18 cellular contexts compared by ENCODE assay signal in the genomic region with DNA sequence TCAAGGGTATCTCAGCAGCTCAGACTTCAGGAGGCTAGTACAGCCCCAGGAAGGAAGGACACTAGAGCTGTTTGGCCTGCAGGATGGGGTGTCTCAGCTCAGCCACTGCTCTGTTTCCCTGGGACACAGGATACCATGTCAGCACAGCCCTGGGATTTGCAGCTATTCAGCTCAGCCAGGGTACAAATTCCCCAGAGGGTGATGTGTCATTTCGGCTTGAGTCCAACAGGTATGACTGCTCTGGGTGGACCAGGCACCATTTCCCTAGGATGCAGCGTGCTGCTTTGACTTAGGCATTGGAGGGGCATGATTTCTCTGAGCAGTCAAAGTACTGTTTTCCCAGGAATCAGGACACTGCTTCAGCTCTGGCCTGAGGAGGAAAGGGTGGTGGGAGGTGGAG.
A peak's percentile ranks its signal among the peaks of the same experiment; 100 is the strongest.
DNase-seq lines count a peak whose midpoint lies in the region; ATAC-seq, FAIRE-seq and TF ChIP-seq lines count a peak whose summit lies in the region.
"Had no signal": no experiment of that assay in that cellular context is flagged by ENCODE, and none has a peak within 500 bp of the region (broad histone marks: within the 10 kb centered on the region; RNA-seq: fewer than 3 reads in every experiment).

No MANE protein-coding gene starts in this region.

- WGBS in K562 (ENCODE audit: insufficient coverage, low coverage, missing lambda C conversion rate), result 0% methylated on average over 2 of the region's 2 CpGs
- 100% methylated on average over 1 of the region's 2 CpGs for WGBS in right lobe of liver (ENCODE audit: insufficient coverage, low coverage, low lambda C conversion rate, missing lambda C conversion rate)

- H3K79me2 ChIP-seq in K562 (ENCODE audit: control insufficient read depth, insufficient read depth, low read length), result no peaks in the 10 kb centered on the region

- no peaks in the 10 kb centered on the region for H4K20me1 ChIP-seq in K562 (replicated peaks; ENCODE audit: control insufficient read depth, insufficient read depth, low read length)

- H3K4me3 ChIP-seq in K562 (no peak overlapping the region), right lobe of liver (no peak overlapping the region), lower lobe of right lung (no peak overlapping the region)
- H3K4me3 ChIP-seq: GM12878 had no signal

- H2AFZ ChIP-seq in K562 (ENCODE audit: low read depth, low read length), result no peak overlapping the region

- intact Hi-C loops in K562 (cut with micrococcal nuclease), result no loop called here
- intact Hi-C loops in right lobe of liver (cut with DNase I), result no loop called here
- intact Hi-C loops in lower lobe of right lung (cut with DNase I), result no loop called here

- TF ChIP-seq RAD21 in K562 (CRISPR knock-in tag; conservative IDR thresholded peaks at IDR 0.05 in 1 of 2, IDR thresholded peaks at IDR 0.05 in 1 of 2), result no peak

- H3K4me1 ChIP-seq in K562 (replicated peaks in 1 of 2; ENCODE audit: control insufficient read depth in 2 of 2, insufficient read depth in 2 of 2, low read length in 2 of 2) (no peaks in the 10 kb centered on the region), foreskin keratinocyte (no peaks in the 10 kb centered on the region), right lobe of liver (no peaks in the 10 kb centered on the region), lower lobe of right lung (no peaks in the 10 kb centered on the region)

- H3K9me3 ChIP-seq in K562 (replicated peaks; ENCODE audit: control insufficient read depth, insufficient read depth, low read depth, low read length) (no peaks in the 10 kb centered on the region), right lobe of liver (no peaks in the 10 kb centered on the region), lower lobe of right lung (no peaks in the 10 kb centered on the region)

- TF ChIP-seq CTCF in K562 (IDR thresholded peaks at IDR 0.05 in 2 of 3, conservative IDR thresholded peaks at IDR 0.05 in 1 of 3; ENCODE audit: insufficient read depth in 2 of 3, low read depth in 1 of 3, low read length in 3 of 3) (no peak), foreskin keratinocyte (conservative IDR thresholded peaks at IDR 0.05) (no peak), right lobe of liver (IDR thresholded peaks at IDR 0.05) (no peak), lower lobe of right lung (IDR thresholded peaks at IDR 0.05) (no peak)

- TF ChIP-seq EP300 in K562 (IDR thresholded peaks at IDR 0.05; ENCODE audit: low read length), result no peak

- no peak overlapping the region for H3K9ac ChIP-seq in K562 (ENCODE audit: insufficient read depth in 1 of 2, low read depth in 2 of 2, low read length in 2 of 2)

- CTCF ChIA-PET in K562 (lab: Yijun Ruan, JAX; ENCODE audit: low intra/inter-chr PET ratio), result no interaction called here

- no peak for TF ChIP-seq POLR2A in K562 (conservative IDR thresholded peaks at IDR 0.05)
- no peak for TF ChIP-seq POLR2A in right lobe of liver (IDR thresholded peaks at IDR 0.05)

- POLR2A ChIA-PET in K562 (lab: Yijun Ruan, JAX), result interaction anchor here (0.6 kb wide), 1 partner anchor 174 kb away, joined by 4 read pairs; no protein-coding TSS in a partner anchor

- BruUV-seq in K562 (replicated peaks; lab: Mats Ljungman, UMichigan), result no TSS peak

- peak; percentile 2 for DNase-seq in ACHN
- DNase-seq in ELR (ENCODE audit: low read depth), result peak; percentile 20
- DNase-seq in K562 (ENCODE audit: extremely low read depth in 1 of 4, low spot score in 3 of 4), result no peak
- DNase-seq in foreskin keratinocyte, result peak; percentile 43 to 86
- DNase-seq in right lobe of liver, result no peak
- no peak for DNase-seq in lower lobe of right lung
- DNase-seq in DMS53 treated with DMSO at 0.1 percent for 48 hours (lab: John Stamatoyannopoulos, UW; ENCODE audit: unreplicated experiment), result no peak
- DNase-seq in stimulated activated CD4-positive, alpha-beta T cell treated with anti-CD3 and anti-CD28 coated beads, Interleukin-15, amount 100 ng/mL, for 24 hours, result no peak
- DNase-seq: 8988T; C1 segment of cervical spinal cord; CD4-positive, CD25-positive, alpha-beta regulatory T cell; CD8-positive, alpha-beta memory T cell; COR-L47; DMS79; H9 had no signal

- no peak overlapping the region for H3K27ac ChIP-seq in K562 (ENCODE audit: extremely low read depth, low read depth, low read length)
- H3K27ac ChIP-seq in foreskin keratinocyte, result no peak overlapping the region
- no peak overlapping the region for H3K27ac ChIP-seq in right lobe of liver
- H3K27ac ChIP-seq in lower lobe of right lung, result no peak overlapping the region

- H3K4me2 ChIP-seq in K562 (ENCODE audit: insufficient read depth, low read length), result no peak overlapping the region

- in situ Hi-C loops in ACHN (cut with HindIII; ENCODE audit: low pct_ligation_motif_present, low pct_unique_long_range_greater_than_20kb, low sequenced_read_pairs), result no loop called here
- in situ Hi-C loops in K562 (cut with MboI), result no loop called here

- no peaks in the 10 kb centered on the region for H3K36me3 ChIP-seq in K562 (ENCODE audit: control insufficient read depth, insufficient read depth, low read length)
- H3K36me3 ChIP-seq in right lobe of liver, result no peaks in the 10 kb centered on the region
- H3K36me3 ChIP-seq in lower lobe of right lung, result no peaks in the 10 kb centered on the region

- FAIRE-seq in K562 (lab: Jason Lieb, UNC), result no peak
- FAIRE-seq: D721Med, GM12878, H1 had no signal

- H3K27me3 ChIP-seq in K562 (ENCODE audit: control insufficient read depth in 2 of 2, insufficient read depth in 2 of 2, low read length in 2 of 2) (no peaks in the 10 kb centered on the region), foreskin keratinocyte (no peaks in the 10 kb centered on the region), right lobe of liver (no peaks in the 10 kb centered on the region), lower lobe of right lung (ENCODE audit: low read depth) (no peaks in the 10 kb centered on the region)

- no peak for ATAC-seq in K562
- ATAC-seq in foreskin keratinocyte, result peak; percentile 52
- no peak for ATAC-seq in right lobe of liver
- ATAC-seq in lower lobe of right lung, result no peak
- ATAC-seq: GM12878 had no signal

- no peaks in the 10 kb centered on the region for H3K9me1 ChIP-seq in K562 (ENCODE audit: control insufficient read depth, insufficient read depth, low read length)

TF ChIP-seq in K562, 482 proteins besides CTCF, POLR2A, EP300 and RAD21:
- TF ChIP-seq NFIC (IDR thresholded peaks at IDR 0.05) (peak; percentile 22; the same call in 1 of the 2 replicates), NRF1 (conservative IDR thresholded peaks at IDR 0.05 in 1 of 2, IDR thresholded peaks at IDR 0.05 in 1 of 2) (no peak)
TF ChIP-seq in K562: peak in this region for 1.

Comparison
In these comparisons a context has a peak if more than half of its experiments do, and no peak if none do; other contexts are left out.
1. DNase-seq: peak in ACHN (single experiment), ELR (single experiment) and foreskin keratinocyte (2 of 2); none in K562 (0 of 4), right lobe of liver (0 of 3), lower lobe of right lung (single experiment), DMS53 treated with DMSO at 0.1 percent for 48 hours (single experiment) and stimulated activated CD4-positive, alpha-beta T cell treated with anti-CD3 and anti-CD28 coated beads, Interleukin-15, amount 100 ng/mL, for 24 hours (single experiment).